In genomic region chr1:113835686-113836290, GRCh38 we compare ENCODE assay signal across 8 cellular contexts. TPM values are rescaled to one million over a fixed set of nuclear protein-coding genes. Genes with fewer than 3 reads are reported as not detected.
DNase-seq lines count a peak whose midpoint lies in the region; ATAC-seq and TF ChIP-seq lines count a peak whose summit lies in the region.

No MANE protein-coding gene starts in this region.

- no peak for TF ChIP-seq POLR2A in stomach (IDR thresholded peaks at IDR 0.05)

- TF ChIP-seq CTCF in VCaP (conservative IDR thresholded peaks at IDR 0.05) = peak; percentile 73
- peak in 5 of 7 experiments; percentile 32 to 69 (median 57) for TF ChIP-seq CTCF in stomach (IDR thresholded peaks at IDR 0.05)
- TF ChIP-seq CTCF in omental fat pad (IDR thresholded peaks at IDR 0.05) = no peak

- ATAC-seq in omental fat pad (ENCODE audit: low FRiP score) = no peak

- no peaks in the 10 kb centered on the region for H3K9me3 ChIP-seq in stomach

- no peak overlapping the region for H3K4me3 ChIP-seq in stomach

- peak; percentile 25 for DNase-seq in stimulated activated CD4-positive, alpha-beta T cell treated with anti-CD3 and anti-CD28 coated beads, Interleukin-15, amount 100 ng/mL, for 24 hours
- DNase-seq in stimulated activated CD4-positive, alpha-beta T cell treated with anti-CD3 and anti-CD28 coated beads, Interleukin-1b, Interleukin-23, amount 100 ng/mL, for 48 hours = no peak
- DNase-seq in NCI-H1092 treated with DMSO at 0.1 percent for 48 hours (lab: John Stamatoyannopoulos, UW) = peak; percentile 25
- peak; percentile 47 for DNase-seq in glomerular endothelial cell (ENCODE audit: extremely low read depth, low read depth, low spot score)
- DNase-seq in stomach = no peak
- DNase-seq in activated T-cell treated with anti-CD3 and anti-CD28 coated beads, Interleukin-2, amount 50 U/mL, for 48 hours = no peak
- DNase-seq in omental fat pad (ENCODE audit: low spot score) = no peak

- H3K4me1 ChIP-seq in stomach = peaks cover 0 to 7% (median 3%) of the 10 kb centered on the region in 4 donors

- H3K27me3 ChIP-seq in stomach = no peaks in the 10 kb centered on the region

- H3K36me3 ChIP-seq in stomach = peaks cover 0 to 26% (median 0%) of the 10 kb centered on the region in 4 donors

- intact Hi-C loops in stomach (cut with DNase I; ENCODE audit: low total_unique reads) = loop anchor here (10.0 kb wide), 1 partner anchor 69 kb away; the partner anchor contains the start of genes AP4B1 and DCLRE1B

- WGBS in stomach, 5 donors = 12 to 15% (median 14%) methylated on average over 4 of the region's 4 CpGs

- H3K27ac ChIP-seq in VCaP (no peak overlapping the region), stomach (no peak overlapping the region)

- TF ChIP-seq EP300 in stomach (IDR thresholded peaks at IDR 0.05) = no peak

RNA-seq across cellular contexts. Expression of gene RSBN1, which starts 23.5 kb away (rescaled TPM):
- total RNA-seq in glomerular endothelial cell = 6.8 and 11.3 TPM in 2 replicates
- total RNA-seq in stomach = 10 to 100 TPM; 10.7 to 58.9 (median 27.5) TPM
- 1 to 10 TPM; 2.8 to 4.1 (median 3.5) TPM for polyA plus RNA-seq in stomach
- total RNA-seq in omental fat pad = 10 to 100 TPM; 13.3 to 24.6 (median 17.5) TPM

RNA-seq across cellular contexts. Expression of gene PTPN22, which starts 35.7 kb away (rescaled TPM):
- total RNA-seq in glomerular endothelial cell (1.1 and 2.3 TPM in 2 replicates), stomach (1 to 10 TPM in 4 of 5 donors, not detected in 1; 1.7 to 8.5 (median 4.2) TPM), omental fat pad (1 to 10 TPM; 2.8 to 6.8 (median 3.2) TPM)
- 1 to 10 TPM in 2 of 3 donors, under 1 TPM in 1; 0.93 to 2.1 (median 1.6) TPM for polyA plus RNA-seq in stomach

RNA-seq across cellular contexts. Expression of gene BCL2L15, which starts 51.6 kb away (rescaled TPM):
- total RNA-seq in glomerular endothelial cell (0.10 and 0.23 TPM in 2 replicates), stomach (100 to 1,000 TPM in 1 of 5 donors, 10 to 100 TPM in 4; 33.3 to 425 (median 46.0) TPM), omental fat pad (under 1 TPM; 0.19 to 0.63 (median 0.37) TPM)
- 10 to 100 TPM; 11.3 to 34.1 (median 22.1) TPM for polyA plus RNA-seq in stomach

Comparison
In these comparisons a context has a peak if more than half of its experiments do, and no peak if none do; other contexts are left out.
1. DNase-seq: peak in stimulated activated CD4-positive, alpha-beta T cell treated with anti-CD3 and anti-CD28 coated beads, Interleukin-15, amount 100 ng/mL, for 24 hours (single experiment), NCI-H1092 treated with DMSO at 0.1 percent for 48 hours (single experiment) and glomerular endothelial cell (single experiment); none in stimulated activated CD4-positive, alpha-beta T cell treated with anti-CD3 and anti-CD28 coated beads, Interleukin-1b, Interleukin-23, amount 100 ng/mL, for 48 hours (single experiment), stomach (single experiment), activated T-cell treated with anti-CD3 and anti-CD28 coated beads, Interleukin-2, amount 50 U/mL, for 48 hours (0 of 2) and omental fat pad (single experiment).
2. CTCF ChIP-seq: peak in VCaP (single experiment) and stomach (5 of 7); none in omental fat pad (0 of 3).
3. RNA of gene BCL2L15, which starts 51.6 kb away (total RNA-seq): 33.3 to 425 TPM in stomach; 0.19 to 0.63 TPM in omental fat pad and 0.10 to 0.23 TPM in glomerular endothelial cell; every median in the first group is over 10 times any median in the second.